9 cellular contexts compared by ENCODE assay signal in genomic region chr1:156814571-156815260, GRCh38. TPM values are rescaled to one million over a fixed set of nuclear protein-coding genes. Genes with fewer than 3 reads are reported as not detected.
A peak's percentile ranks its signal among the peaks of the same experiment; 100 is the strongest.
DNase-seq lines count a peak whose midpoint lies in the region; ATAC-seq and TF ChIP-seq lines count a peak whose summit lies in the region.
"Had no signal": no experiment of that assay in that cellular context is flagged by ENCODE, and none has a peak within 500 bp of the region (broad histone marks: within the 10 kb centered on the region; RNA-seq: fewer than 3 reads in every experiment).

No MANE protein-coding gene starts in this region.

- H3K79me1 ChIP-seq in mesenchymal stem cell (replicated peaks; ENCODE audit: low read length, poor library complexity, severe bottlenecking), result no peaks in the 10 kb centered on the region

- intact Hi-C loops in ascending aorta (cut with DNase I), result no loop called here
- intact Hi-C loops in upper lobe of right lung (cut with DNase I), result no loop called here

- H2BK12ac ChIP-seq in mesenchymal stem cell (ENCODE audit: low read length in 2 of 2), result peak overlapping the region; percentile 32 to 51

- WGBS in mesenchymal stem cell, result 86% methylated on average over 7 of the region's 7 CpGs

- no peak overlapping the region for H2AFZ ChIP-seq in mesenchymal stem cell (ENCODE audit: low read depth, low read length)

- DNase-seq in activated effector memory CD4-positive, alpha-beta T cell treated with anti-CD3 and anti-CD28 coated beads, Interleukin-2, amount 50 U/mL, for 16 hours, result peak; percentile 84
- no peak for DNase-seq in activated effector memory CD4-positive, alpha-beta T cell treated with Interleukin-2 at 50 U/mL for 16 hours
- DNase-seq in ascending aorta (ENCODE audit: low spot score in 2 of 2) (no peak), mesenchymal stem cell (no peak), upper lobe of right lung (no peak), NCI-H526 treated with DMSO at 0.1 percent for 48 hours (lab: John Stamatoyannopoulos, UW) (no peak)
- DNase-seq: ACHN had no signal

- H2BK120ac ChIP-seq in mesenchymal stem cell (ENCODE audit: low read depth, low read length), result no peak overlapping the region

- no peak overlapping the region for H3K4me2 ChIP-seq in mesenchymal stem cell (ENCODE audit: low read length, poor library complexity, severe bottlenecking)

- no peak for ATAC-seq in upper lobe of right lung
- no peak for ATAC-seq in HG02870 (IDR thresholded peaks at IDR 0.05; ENCODE audit: unreplicated experiment)
- ATAC-seq in HG03521 (IDR thresholded peaks at IDR 0.05; ENCODE audit: unreplicated experiment), result no peak

- H3K9me3 ChIP-seq in ascending aorta (no peaks in the 10 kb centered on the region), mesenchymal stem cell (ENCODE audit: control insufficient read depth, low read length) (no peaks in the 10 kb centered on the region), upper lobe of right lung (no peaks in the 10 kb centered on the region)

- no peak overlapping the region for H3K23ac ChIP-seq in mesenchymal stem cell (ENCODE audit: low read length in 2 of 2)

- H3K36me3 ChIP-seq in ascending aorta, result no peaks in the 10 kb centered on the region
- H3K36me3 ChIP-seq in mesenchymal stem cell (ENCODE audit: control insufficient read depth in 1 of 2, insufficient read depth in 2 of 2, low read depth in 1 of 2, low read length in 2 of 2), result no peaks in the 10 kb centered on the region
- no peaks in the 10 kb centered on the region for H3K36me3 ChIP-seq in upper lobe of right lung

- H3K18ac ChIP-seq in mesenchymal stem cell (ENCODE audit: low read depth in 1 of 2, low read length in 2 of 2), result no peak overlapping the region

- peak overlapping the region; percentile 38 to 56 for H3K27ac ChIP-seq in ascending aorta
- no peak overlapping the region for H3K27ac ChIP-seq in mesenchymal stem cell (ENCODE audit: low read length, poor library complexity, severe bottlenecking)
- peak overlapping the region; percentile 51 for H3K27ac ChIP-seq in upper lobe of right lung

- H2AK5ac ChIP-seq in mesenchymal stem cell (ENCODE audit: low read length, severe bottlenecking), result no peak overlapping the region

- no peak overlapping the region for H4K8ac ChIP-seq in mesenchymal stem cell (ENCODE audit: low read length)

- peak overlapping the region in 1 of 2 donors; percentile 68 for H3K4me3 ChIP-seq in ascending aorta
- H3K4me3 ChIP-seq in mesenchymal stem cell (ENCODE audit: insufficient read depth in 1 of 2, low read depth in 1 of 2, low read length in 2 of 2), result peak overlapping the region in 1 of 2 experiments; percentile 65
- peak overlapping the region; percentile 52 for H3K4me3 ChIP-seq in upper lobe of right lung

- no peak overlapping the region for H2BK5ac ChIP-seq in mesenchymal stem cell (ENCODE audit: low read depth, low read length, poor library complexity, severe bottlenecking)

- H2BK15ac ChIP-seq in mesenchymal stem cell (ENCODE audit: low read depth, poor library complexity, severe bottlenecking), result no peak overlapping the region

- no peak overlapping the region for H3K4ac ChIP-seq in mesenchymal stem cell (ENCODE audit: low read depth in 1 of 2, low read length in 2 of 2)

- H3K14ac ChIP-seq in mesenchymal stem cell (ENCODE audit: low read length in 2 of 2), result peak overlapping the region in 1 of 2 experiments; percentile 35

- H3K4me1 ChIP-seq in ascending aorta (peaks cover 4 to 11% of the 10 kb centered on the region in 2 donors), mesenchymal stem cell (ENCODE audit: control insufficient read depth, insufficient read depth, low read depth, low read length) (peaks cover 18% of the 10 kb centered on the region), upper lobe of right lung (peaks cover 20% of the 10 kb centered on the region)

- no peak for TF ChIP-seq CTCF in ascending aorta (IDR thresholded peaks at IDR 0.05)
- no peak for TF ChIP-seq CTCF in upper lobe of right lung (IDR thresholded peaks at IDR 0.05)

- H3K27me3 ChIP-seq in ascending aorta (no peaks in the 10 kb centered on the region), mesenchymal stem cell (ENCODE audit: control insufficient read depth in 1 of 2, insufficient read depth in 1 of 2, low read length in 2 of 2) (peaks cover 12 to 30% of the 10 kb centered on the region in 2 experiments), upper lobe of right lung (no peaks in the 10 kb centered on the region)

- peak overlapping the region; percentile 40 for H3K9ac ChIP-seq in mesenchymal stem cell (ENCODE audit: low read length)

- no peak overlapping the region for H4K91ac ChIP-seq in mesenchymal stem cell (ENCODE audit: low read length)

RNA-seq across cellular contexts. Expression of gene SH2D2A, which starts 1.9 kb away (rescaled TPM):
- total RNA-seq in ascending aorta, result not detected
- not detected for polyA plus RNA-seq in mesenchymal stem cell (2013, experiment 1 of 2)
- polyA plus RNA-seq in mesenchymal stem cell (2013, experiment 2 of 2), result 0.08 TPM
- total RNA-seq in upper lobe of right lung, result 3.8 TPM

RNA-seq across cellular contexts. Expression of gene INSRR, which starts 44.2 kb away (rescaled TPM):
- total RNA-seq in ascending aorta, result 2.9 TPM
- not detected for polyA plus RNA-seq in mesenchymal stem cell (2013, experiment 1 of 2)
- polyA plus RNA-seq in mesenchymal stem cell (2013, experiment 2 of 2), result not detected
- not detected for total RNA-seq in upper lobe of right lung

RNA-seq across cellular contexts. Expression of gene NTRK1, which starts 45.9 kb away (rescaled TPM):
- not detected for total RNA-seq in ascending aorta
- polyA plus RNA-seq in mesenchymal stem cell (2013, experiment 1 of 2), result not detected
- polyA plus RNA-seq in mesenchymal stem cell (2013, experiment 2 of 2), result not detected
- total RNA-seq in upper lobe of right lung, result 1.2 TPM

RNA-seq across cellular contexts. Expression of gene PRCC, which starts 47.4 kb away (rescaled TPM):
- 16.3 TPM for total RNA-seq in ascending aorta
- polyA plus RNA-seq in mesenchymal stem cell (2013, experiment 1 of 2), result 74.5 TPM
- polyA plus RNA-seq in mesenchymal stem cell (2013, experiment 2 of 2), result 72.5 TPM
- 48.5 TPM for total RNA-seq in upper lobe of right lung
